In genomic region chr20:11544029-11544678, GRCh38 we compare ENCODE assay signal across 1 cellular context.
TF ChIP-seq lines count a peak whose summit lies in the region.

No MANE protein-coding gene starts in this region.

TF ChIP-seq in H1, 55 proteins besides CTCF, POLR2A, EP300 and RAD21 (continued from another document):
- TF ChIP-seq, protein P1, sequence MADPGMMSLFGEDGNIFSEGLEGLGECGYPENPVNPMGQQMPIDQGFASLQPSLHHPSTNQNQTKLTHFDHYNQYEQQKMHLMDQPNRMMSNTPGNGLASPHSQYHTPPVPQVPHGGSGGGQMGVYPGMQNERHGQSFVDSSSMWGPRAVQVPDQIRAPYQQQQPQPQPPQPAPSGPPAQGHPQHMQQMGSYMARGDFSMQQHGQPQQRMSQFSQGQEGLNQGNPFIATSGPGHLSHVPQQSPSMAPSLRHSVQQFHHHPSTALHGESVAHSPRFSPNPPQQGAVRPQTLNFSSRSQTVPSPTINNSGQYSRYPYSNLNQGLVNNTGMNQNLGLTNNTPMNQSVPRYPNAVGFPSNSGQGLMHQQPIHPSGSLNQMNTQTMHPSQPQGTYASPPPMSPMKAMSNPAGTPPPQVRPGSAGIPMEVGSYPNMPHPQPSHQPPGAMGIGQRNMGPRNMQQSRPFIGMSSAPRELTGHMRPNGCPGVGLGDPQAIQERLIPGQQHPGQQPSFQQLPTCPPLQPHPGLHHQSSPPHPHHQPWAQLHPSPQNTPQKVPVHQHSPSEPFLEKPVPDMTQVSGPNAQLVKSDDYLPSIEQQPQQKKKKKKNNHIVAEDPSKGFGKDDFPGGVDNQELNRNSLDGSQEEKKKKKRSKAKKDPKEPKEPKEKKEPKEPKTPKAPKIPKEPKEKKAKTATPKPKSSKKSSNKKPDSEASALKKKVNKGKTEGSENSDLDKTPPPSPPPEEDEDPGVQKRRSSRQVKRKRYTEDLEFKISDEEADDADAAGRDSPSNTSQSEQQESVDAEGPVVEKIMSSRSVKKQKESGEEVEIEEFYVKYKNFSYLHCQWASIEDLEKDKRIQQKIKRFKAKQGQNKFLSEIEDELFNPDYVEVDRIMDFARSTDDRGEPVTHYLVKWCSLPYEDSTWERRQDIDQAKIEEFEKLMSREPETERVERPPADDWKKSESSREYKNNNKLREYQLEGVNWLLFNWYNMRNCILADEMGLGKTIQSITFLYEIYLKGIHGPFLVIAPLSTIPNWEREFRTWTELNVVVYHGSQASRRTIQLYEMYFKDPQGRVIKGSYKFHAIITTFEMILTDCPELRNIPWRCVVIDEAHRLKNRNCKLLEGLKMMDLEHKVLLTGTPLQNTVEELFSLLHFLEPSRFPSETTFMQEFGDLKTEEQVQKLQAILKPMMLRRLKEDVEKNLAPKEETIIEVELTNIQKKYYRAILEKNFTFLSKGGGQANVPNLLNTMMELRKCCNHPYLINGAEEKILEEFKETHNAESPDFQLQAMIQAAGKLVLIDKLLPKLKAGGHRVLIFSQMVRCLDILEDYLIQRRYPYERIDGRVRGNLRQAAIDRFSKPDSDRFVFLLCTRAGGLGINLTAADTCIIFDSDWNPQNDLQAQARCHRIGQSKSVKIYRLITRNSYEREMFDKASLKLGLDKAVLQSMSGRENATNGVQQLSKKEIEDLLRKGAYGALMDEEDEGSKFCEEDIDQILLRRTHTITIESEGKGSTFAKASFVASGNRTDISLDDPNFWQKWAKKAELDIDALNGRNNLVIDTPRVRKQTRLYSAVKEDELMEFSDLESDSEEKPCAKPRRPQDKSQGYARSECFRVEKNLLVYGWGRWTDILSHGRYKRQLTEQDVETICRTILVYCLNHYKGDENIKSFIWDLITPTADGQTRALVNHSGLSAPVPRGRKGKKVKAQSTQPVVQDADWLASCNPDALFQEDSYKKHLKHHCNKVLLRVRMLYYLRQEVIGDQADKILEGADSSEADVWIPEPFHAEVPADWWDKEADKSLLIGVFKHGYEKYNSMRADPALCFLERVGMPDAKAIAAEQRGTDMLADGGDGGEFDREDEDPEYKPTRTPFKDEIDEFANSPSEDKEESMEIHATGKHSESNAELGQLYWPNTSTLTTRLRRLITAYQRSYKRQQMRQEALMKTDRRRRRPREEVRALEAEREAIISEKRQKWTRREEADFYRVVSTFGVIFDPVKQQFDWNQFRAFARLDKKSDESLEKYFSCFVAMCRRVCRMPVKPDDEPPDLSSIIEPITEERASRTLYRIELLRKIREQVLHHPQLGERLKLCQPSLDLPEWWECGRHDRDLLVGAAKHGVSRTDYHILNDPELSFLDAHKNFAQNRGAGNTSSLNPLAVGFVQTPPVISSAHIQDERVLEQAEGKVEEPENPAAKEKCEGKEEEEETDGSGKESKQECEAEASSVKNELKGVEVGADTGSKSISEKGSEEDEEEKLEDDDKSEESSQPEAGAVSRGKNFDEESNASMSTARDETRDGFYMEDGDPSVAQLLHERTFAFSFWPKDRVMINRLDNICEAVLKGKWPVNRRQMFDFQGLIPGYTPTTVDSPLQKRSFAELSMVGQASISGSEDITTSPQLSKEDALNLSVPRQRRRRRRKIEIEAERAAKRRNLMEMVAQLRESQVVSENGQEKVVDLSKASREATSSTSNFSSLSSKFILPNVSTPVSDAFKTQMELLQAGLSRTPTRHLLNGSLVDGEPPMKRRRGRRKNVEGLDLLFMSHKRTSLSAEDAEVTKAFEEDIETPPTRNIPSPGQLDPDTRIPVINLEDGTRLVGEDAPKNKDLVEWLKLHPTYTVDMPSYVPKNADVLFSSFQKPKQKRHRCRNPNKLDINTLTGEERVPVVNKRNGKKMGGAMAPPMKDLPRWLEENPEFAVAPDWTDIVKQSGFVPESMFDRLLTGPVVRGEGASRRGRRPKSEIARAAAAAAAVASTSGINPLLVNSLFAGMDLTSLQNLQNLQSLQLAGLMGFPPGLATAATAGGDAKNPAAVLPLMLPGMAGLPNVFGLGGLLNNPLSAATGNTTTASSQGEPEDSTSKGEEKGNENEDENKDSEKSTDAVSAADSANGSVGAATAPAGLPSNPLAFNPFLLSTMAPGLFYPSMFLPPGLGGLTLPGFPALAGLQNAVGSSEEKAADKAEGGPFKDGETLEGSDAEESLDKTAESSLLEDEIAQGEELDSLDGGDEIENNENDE (IDR thresholded peaks at IDR 0.05; ENCODE audit: insufficient replicate concordance, low read length) = no peak
- no peak for TF ChIP-seq JUND (IDR thresholded peaks at IDR 0.05; ENCODE audit: low read length)
